ENCODE assay signal across 8 cellular contexts in genomic region chr2:238263204-238264071, GRCh38. TPM values are rescaled to one million over a fixed set of nuclear protein-coding genes. Genes with fewer than 3 reads are reported as not detected.
DNase-seq lines count a peak whose midpoint lies in the region; ATAC-seq and TF ChIP-seq lines count a peak whose summit lies in the region.

No MANE protein-coding gene starts in this region.

- peaks cover 0 to 91% (median 49%) of the 10 kb centered on the region in 9 donors for H3K36me3 ChIP-seq in heart left ventricle

- peaks cover 0 to 38% (median 24%) of the 10 kb centered on the region in 12 donors for H3K4me1 ChIP-seq in heart left ventricle

- ATAC-seq in heart left ventricle (peak; percentile 64 to 92 (median 84)), GM21786 (IDR thresholded peaks at IDR 0.05; ENCODE audit: unreplicated experiment) (no peak)

- DNase-seq in GM10266 (ENCODE audit: extremely low spot score) (peak; percentile 79), NAMALWA (ENCODE audit: low spot score) (peak; percentile 78), T follicular helper cell (ENCODE audit: low read depth) (peak; percentile 58), amygdala (lab: John Stamatoyannopoulos, UW) (peak in 55 of 56 donors; percentile 19 to 96 (median 81)), heart left ventricle (peak; percentile 87 to 94 (median 92)), putamen (ENCODE audit: low spot score) (peak; percentile 92), COR-L47 (lab: John Stamatoyannopoulos, UW) (no peak)

- no peaks in the 10 kb centered on the region for H3K9me3 ChIP-seq in heart left ventricle

- no peak for TF ChIP-seq POLR2A in heart left ventricle (IDR thresholded peaks at IDR 0.05)

- TF ChIP-seq CTCF in GM10266 (IDR thresholded peaks at IDR 0.05; ENCODE audit: control insufficient read depth, insufficient read depth, low read depth, missing control alignments) (peak; percentile 83), heart left ventricle (IDR thresholded peaks at IDR 0.05) (peak; percentile 74 to 88 (median 81))

- intact Hi-C loops in heart left ventricle (cut with DNase I) = loop anchor here in 9 of 10 donors (1.0 to 10.0 kb wide), 9 partner anchors 99 to 409 kb away; partner anchors contain the start of genes RAMP1 (in 8 of the 9) and ERFE (in 1 of the 9)

- peak overlapping the region in 11 of 12 donors; percentile 22 to 73 (median 51) for H3K27ac ChIP-seq in heart left ventricle

- H3K4me3 ChIP-seq in heart left ventricle = no peak overlapping the region

- no peaks in the 10 kb centered on the region for H3K27me3 ChIP-seq in heart left ventricle

- WGBS in heart left ventricle, 4 donors = 15 to 24% (median 17%) methylated on average over 13 of the region's 13 CpGs

RNA-seq across cellular contexts. Expression of gene HES6, which starts 23.6 kb away (rescaled TPM):
- total RNA-seq in heart left ventricle = 1 to 10 TPM in 8 of 9 donors, under 1 TPM in 1; 0.45 to 5.9 (median 2.5) TPM
- 1 to 10 TPM; 3.7 to 9.1 TPM for polyA plus RNA-seq in heart left ventricle

RNA-seq across cellular contexts. Expression of gene PER2, which starts 25.0 kb away (rescaled TPM):
- total RNA-seq in heart left ventricle = 10 to 100 TPM in 2 of 9 donors, 1 to 10 TPM in 7; 1.6 to 17.1 (median 5.4) TPM
- polyA plus RNA-seq in heart left ventricle = 1 to 10 TPM; 2.2 TPM

RNA-seq across cellular contexts. Expression of gene TRAF3IP1, which starts 56.9 kb away (rescaled TPM):
- total RNA-seq in heart left ventricle = 10 to 100 TPM in 7 of 9 donors, 1 to 10 TPM in 2; 3.8 to 20.3 (median 13.8) TPM
- polyA plus RNA-seq in heart left ventricle = 1 to 10 TPM; 6.3 to 7.8 TPM

RNA-seq across cellular contexts. Expression of gene ILKAP, which starts 59.9 kb away (rescaled TPM):
- 10 to 100 TPM; 12.4 to 27.7 (median 23.4) TPM for total RNA-seq in heart left ventricle
- 10 to 100 TPM; 33.7 to 41.7 TPM for polyA plus RNA-seq in heart left ventricle
